13 cellular contexts compared by ENCODE assay signal in the genomic region with DNA sequence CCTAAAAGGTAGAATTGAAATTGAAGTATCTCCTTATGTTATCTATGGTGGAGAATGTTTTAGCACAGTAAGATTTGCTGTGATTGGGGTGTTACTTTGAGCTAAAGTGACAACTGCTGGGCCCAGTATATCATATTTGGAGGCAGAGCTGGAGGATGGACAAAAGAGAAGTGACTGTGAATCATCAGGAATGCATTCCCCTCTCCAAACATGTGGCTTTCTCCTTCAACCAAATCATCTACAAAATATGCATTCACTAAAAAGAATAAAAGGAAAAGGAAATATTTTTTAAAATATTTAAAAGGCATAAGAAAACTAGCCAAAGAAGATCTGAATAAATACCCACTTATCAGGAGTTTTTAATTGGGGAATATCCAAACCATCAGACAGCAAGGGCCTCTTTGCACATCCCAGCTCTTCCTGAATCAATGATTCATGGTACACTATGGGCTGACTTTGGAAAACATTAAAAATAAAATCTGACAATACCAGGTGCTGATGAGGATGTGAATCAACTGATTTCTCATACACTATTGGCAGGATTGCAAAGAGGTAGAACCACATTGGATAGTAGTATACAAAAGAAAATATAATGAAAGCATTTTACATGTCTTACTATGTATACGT.
DNase-seq lines count a peak whose midpoint lies in the region; ATAC-seq and TF ChIP-seq lines count a peak whose summit lies in the region.
"Had no signal": no experiment of that assay in that cellular context is flagged by ENCODE, and none has a peak within 500 bp of the region (broad histone marks: within the 10 kb centered on the region; RNA-seq: fewer than 3 reads in every experiment).

No MANE protein-coding gene starts in this region.

- TF ChIP-seq CTCF in A673 (conservative IDR thresholded peaks at IDR 0.05; ENCODE audit: low read depth, low read length) (no peak), osteocyte (IDR thresholded peaks at IDR 0.05) (no peak)

- intact Hi-C loops in A673 (cut with micrococcal nuclease; ENCODE audit: unreplicated experiment): no loop called here
- intact Hi-C loops in activated T-helper 2 cell treated with anti-CD3 and anti-CD28 coated beads, Interferon-gamma antibody, Interleukin-2, Interleukin-4, amounts not matched to agents 10 μg/mL and 5 μg/mL and 100 μg/mL, durations not matched to agents 14 hours and 24 hours and 36 hours (cut with micrococcal nuclease): no loop called here

- no TSS peak for BruUV-seq in A673 (replicated peaks; lab: Mats Ljungman, UMichigan)

- H3K4me3 Mint-ChIP-seq in activated T-helper 2 cell treated with anti-CD3 and anti-CD28 coated beads, Interferon-gamma antibody, Interleukin-2, Interleukin-4, amounts not matched to agents 10 μg/mL and 5 μg/mL and 100 μg/mL, durations not matched to agents 14 hours and 24 hours and 36 hours (ENCODE audit: low read depth): no peak overlapping the region
- H3K4me3 Mint-ChIP-seq in osteocyte (ENCODE audit: unreplicated experiment): no peak overlapping the region

- no peaks in the 10 kb centered on the region for H3K36me3 Mint-ChIP-seq in activated T-helper 2 cell treated with anti-CD3 and anti-CD28 coated beads, Interferon-gamma antibody, Interleukin-2, Interleukin-4, amounts not matched to agents 10 μg/mL and 5 μg/mL and 100 μg/mL, durations not matched to agents 14 hours and 24 hours and 36 hours (ENCODE audit: low read depth)
- no peaks in the 10 kb centered on the region for H3K36me3 Mint-ChIP-seq in osteocyte (ENCODE audit: unreplicated experiment)

- H3K4me1 ChIP-seq in A673 (ENCODE audit: insufficient read depth, low read length, poor library complexity, severe bottlenecking): no peaks in the 10 kb centered on the region

- peaks cover 4% of the 10 kb centered on the region for H3K9me3 Mint-ChIP-seq in activated T-helper 2 cell treated with anti-CD3 and anti-CD28 coated beads, Interferon-gamma antibody, Interleukin-2, Interleukin-4, amounts not matched to agents 10 μg/mL and 5 μg/mL and 100 μg/mL, durations not matched to agents 14 hours and 24 hours and 36 hours
- H3K9me3 Mint-ChIP-seq in osteocyte (ENCODE audit: unreplicated experiment): peaks cover 4% of the 10 kb centered on the region

- H3K36me3 ChIP-seq in A673 (ENCODE audit: insufficient read depth, low read length, poor library complexity, severe bottlenecking): no peaks in the 10 kb centered on the region

- no peak overlapping the region for H3K27ac Mint-ChIP-seq in activated T-helper 2 cell treated with anti-CD3 and anti-CD28 coated beads, Interferon-gamma antibody, Interleukin-2, Interleukin-4, amounts not matched to agents 10 μg/mL and 5 μg/mL and 100 μg/mL, durations not matched to agents 14 hours and 24 hours and 36 hours
- no peak overlapping the region for H3K27ac Mint-ChIP-seq in osteocyte (ENCODE audit: unreplicated experiment)

- H3K27me3 Mint-ChIP-seq in activated T-helper 2 cell treated with anti-CD3 and anti-CD28 coated beads, Interferon-gamma antibody, Interleukin-2, Interleukin-4, amounts not matched to agents 10 μg/mL and 5 μg/mL and 100 μg/mL, durations not matched to agents 14 hours and 24 hours and 36 hours (ENCODE audit: low read depth): no peaks in the 10 kb centered on the region
- H3K27me3 Mint-ChIP-seq in osteocyte (ENCODE audit: unreplicated experiment): no peaks in the 10 kb centered on the region

- CTCF ChIA-PET in A673 (lab: Charles Lee): no interaction called here

- H3K4me1 Mint-ChIP-seq in activated T-helper 2 cell treated with anti-CD3 and anti-CD28 coated beads, Interferon-gamma antibody, Interleukin-2, Interleukin-4, amounts not matched to agents 10 μg/mL and 5 μg/mL and 100 μg/mL, durations not matched to agents 14 hours and 24 hours and 36 hours (ENCODE audit: low read depth): no peaks in the 10 kb centered on the region
- no peaks in the 10 kb centered on the region for H3K4me1 Mint-ChIP-seq in osteocyte (ENCODE audit: unreplicated experiment)

- no peak overlapping the region for H3K27ac ChIP-seq in A673 (ENCODE audit: low read depth, low read length, poor library complexity, severe bottlenecking)

- no peaks in the 10 kb centered on the region for H3K27me3 ChIP-seq in A673 (replicated peaks; ENCODE audit: insufficient read depth, low read depth, low read length, poor library complexity)

- POLR2A ChIA-PET in A673 (lab: Charles Lee; ENCODE audit: low non-redundant PET): no interaction called here

- ATAC-seq in GM21381 (IDR thresholded peaks at IDR 0.05; ENCODE audit: unreplicated experiment): no peak

- no peaks in the 10 kb centered on the region for H3K9me3 ChIP-seq in A673 (ENCODE audit: low read depth, low read length, poor library complexity, severe bottlenecking)

- no peak overlapping the region for H3K4me3 ChIP-seq in A673 (ENCODE audit: low read depth, low read length, poor library complexity, severe bottlenecking)

- DNase-seq in A673 (ENCODE audit: low spot score) (peak; percentile 14), HS-27A (ENCODE audit: low read depth) (peak; percentile 81), amniotic stem cell (lab: John Stamatoyannopoulos, UW) (peak; percentile 23), foreskin melanocyte (peak; percentile 23), osteocyte (ENCODE audit: extremely low spot score, unreplicated experiment) (no peak)
- no peak for DNase-seq in activated T-helper 2 cell treated with anti-CD3 and anti-CD28 coated beads, Interferon-gamma antibody, Interleukin-2, Interleukin-4, amounts not matched to agents 10 μg/mL and 5 μg/mL and 100 μg/mL, durations not matched to agents 14 hours and 24 hours and 36 hours (ENCODE audit: low spot score)
- DNase-seq in activated T-cell treated with anti-CD3 and anti-CD28 coated beads, Interleukin-2, amount 50 U/mL, for 48 hours: no peak
- DNase-seq: activated naive CD4-positive, alpha-beta T cell treated with Interleukin-2 at 50 U/mL for 16 hours; central memory CD4-positive, alpha-beta T cell; mesendoderm; occipital lobe; stimulated activated CD4-positive, alpha-beta T cell treated with anti-CD3 and anti-CD28 coated beads, Interleukin-12 subunit alpha, Interleukin-12 subunit beta, amount 100 ng/mL, for 4 hours had no signal

Comparison
In these comparisons a context has a peak if more than half of its experiments do, and no peak if none do; other contexts are left out.
1. DNase-seq: peak in A673 (single experiment), HS-27A (single experiment), amniotic stem cell (single experiment) and foreskin melanocyte (single experiment); none in activated T-helper 2 cell treated with anti-CD3 and anti-CD28 coated beads, Interferon-gamma antibody, Interleukin-2, Interleukin-4, amounts not matched to agents 10 μg/mL and 5 μg/mL and 100 μg/mL, durations not matched to agents 14 hours and 24 hours and 36 hours (single experiment), osteocyte (single experiment) and activated T-cell treated with anti-CD3 and anti-CD28 coated beads, Interleukin-2, amount 50 U/mL, for 48 hours (0 of 2).